1 cellular context compared by ENCODE assay signal in genomic region chr15:99010743-99011142, GRCh38.
TF ChIP-seq lines count a peak whose summit lies in the region.

No MANE protein-coding gene starts in this region.

TF ChIP-seq in IMR-90, 13 proteins besides CTCF, POLR2A, EP300 and RAD21:
- TF ChIP-seq BHLHE40 (IDR thresholded peaks at IDR 0.05; ENCODE audit: low read depth, low read length), result no peak
- TF ChIP-seq ELK1 (IDR thresholded peaks at IDR 0.05; ENCODE audit: borderline replicate concordance, low read depth, low read length), result no peak
- no peak for TF ChIP-seq FOS (IDR thresholded peaks at IDR 0.05; ENCODE audit: low read depth, low read length)
- no peak for TF ChIP-seq MAFK (IDR thresholded peaks at IDR 0.05; ENCODE audit: low read depth, low read length)
- TF ChIP-seq MAZ (IDR thresholded peaks at IDR 0.05; ENCODE audit: borderline replicate concordance, low read depth, low read length), result no peak
